In the genomic region with DNA sequence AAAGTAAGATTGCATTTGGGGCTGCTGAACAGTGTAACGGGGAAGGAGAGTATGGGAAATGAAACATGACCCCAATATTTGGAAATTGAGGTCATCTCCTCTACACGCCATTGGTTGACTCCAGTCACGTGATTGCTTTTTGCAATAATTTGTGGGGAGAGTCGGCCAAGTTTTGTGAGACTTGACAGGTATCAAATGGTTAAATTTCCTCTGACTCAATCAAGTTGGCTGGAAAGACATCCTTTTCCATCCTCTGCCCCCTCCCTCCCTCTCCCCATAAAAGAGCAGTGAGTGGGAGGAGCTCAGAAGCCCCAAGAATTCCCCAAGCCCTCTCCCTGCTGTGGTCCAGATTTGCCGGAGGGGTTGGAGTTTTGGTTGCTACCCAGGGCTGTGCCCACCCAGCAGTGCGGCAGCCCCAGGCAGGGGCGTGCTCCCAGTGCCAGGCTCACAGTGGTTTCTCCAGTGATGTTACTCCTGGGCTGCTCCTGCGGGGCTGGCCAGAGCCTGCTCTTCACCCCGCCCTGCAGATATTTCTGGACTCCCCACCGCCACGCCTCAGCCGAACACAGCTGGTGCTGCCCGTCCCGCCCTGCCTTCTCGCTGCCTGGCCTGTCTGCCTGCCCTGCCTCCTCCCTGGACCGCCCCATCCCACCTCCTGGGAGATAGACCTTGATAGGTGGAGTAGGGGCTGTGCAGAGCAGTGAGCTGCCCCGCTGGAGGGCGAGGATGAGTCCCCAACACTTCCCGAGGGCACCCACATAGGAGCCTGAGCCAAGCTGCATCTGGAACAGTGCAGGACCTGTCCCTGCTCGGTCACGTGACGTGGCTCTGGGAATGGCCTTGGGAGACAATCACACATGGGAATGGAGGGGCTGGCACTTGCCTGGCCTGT, we compare ENCODE assay signal across 10 cellular contexts.
DNase-seq lines count a peak whose midpoint lies in the region; ATAC-seq lines count a peak whose summit lies in the region.
"Had no signal": no experiment of that assay in that cellular context is flagged by ENCODE, and none has a peak within 500 bp of the region (broad histone marks: within the 10 kb centered on the region; RNA-seq: fewer than 3 reads in every experiment).

No MANE protein-coding gene starts in this region.

- H3K27me3 ChIP-seq in layer of hippocampus (ENCODE audit: control insufficient read depth, insufficient read depth, low read length) (peaks cover 12% of the 10 kb centered on the region), subcutaneous abdominal adipose tissue (ENCODE audit: control insufficient read depth in 5 of 5, insufficient read depth in 4 of 5, low read length in 5 of 5) (peaks cover 0 to 6% (median 0%) of the 10 kb centered on the region in 5 donors)

- H3K27ac ChIP-seq in layer of hippocampus (ENCODE audit: low read depth, low read length): peak overlapping the region; percentile 65
- peak overlapping the region; percentile 85 for H3K27ac ChIP-seq in subcutaneous abdominal adipose tissue (ENCODE audit: low read depth, low read length)

- ATAC-seq in GM18498 (IDR thresholded peaks at IDR 0.05; ENCODE audit: unreplicated experiment): no peak

- H3K9ac ChIP-seq in subcutaneous abdominal adipose tissue (ENCODE audit: low read length in 5 of 5): peak overlapping the region in 4 of 5 donors; percentile 26 to 58 (median 48)

- DNase-seq in HS-5 (ENCODE audit: low read depth) (peak; percentile 96), brain pericyte (ENCODE audit: low read depth, low spot score) (peak; percentile 80), NCI-H510A (lab: John Stamatoyannopoulos, UW) (no peak), NCI-H2107 treated with DMSO at 0.1 percent for 48 hours (lab: John Stamatoyannopoulos, UW; ENCODE audit: unreplicated experiment) (no peak)
- no peak for DNase-seq in stimulated activated CD8-positive, alpha-beta memory T cell treated with anti-CD3 and anti-CD28 coated beads, Interleukin-4, amount 100 ng/mL, for 48 hours
- DNase-seq: central memory CD4-positive, alpha-beta T cell; stimulated activated CD4-positive, alpha-beta T cell treated with anti-CD3 and anti-CD28 coated beads, Interleukin-4, amount 100 ng/mL, for 4 hours had no signal

- no peaks in the 10 kb centered on the region for H3K9me3 ChIP-seq in subcutaneous abdominal adipose tissue (ENCODE audit: control insufficient read depth in 5 of 5, low read length in 5 of 5)

- peaks cover 14 to 73% (median 64%) of the 10 kb centered on the region in 5 donors for H3K4me1 ChIP-seq in subcutaneous abdominal adipose tissue (ENCODE audit: control insufficient read depth in 5 of 5, insufficient read depth in 5 of 5, low read length in 5 of 5)

- H3K36me3 ChIP-seq in subcutaneous abdominal adipose tissue (ENCODE audit: control insufficient read depth in 5 of 5, insufficient read depth in 5 of 5, low read length in 5 of 5): peaks cover 0 to 7% (median 5%) of the 10 kb centered on the region in 5 donors

- peak overlapping the region in 4 of 5 donors; percentile 8 to 61 (median 44) for H3K4me3 ChIP-seq in subcutaneous abdominal adipose tissue (ENCODE audit: low read depth in 1 of 5, low read length in 5 of 5)

Comparison
In these comparisons a context has a peak if more than half of its experiments do, and no peak if none do; other contexts are left out.
1. DNase-seq: peak in HS-5 (single experiment) and brain pericyte (single experiment); none in NCI-H510A (single experiment), NCI-H2107 treated with DMSO at 0.1 percent for 48 hours (single experiment) and stimulated activated CD8-positive, alpha-beta memory T cell treated with anti-CD3 and anti-CD28 coated beads, Interleukin-4, amount 100 ng/mL, for 48 hours (single experiment).